ENCODE assay signal across 18 cellular contexts in genomic region chr10:105206616-105207015, GRCh38.
DNase-seq lines count a peak whose midpoint lies in the region; ATAC-seq and TF ChIP-seq lines count a peak whose summit lies in the region.
"Had no signal": no experiment of that assay in that cellular context is flagged by ENCODE, and none has a peak within 500 bp of the region (broad histone marks: within the 10 kb centered on the region; RNA-seq: fewer than 3 reads in every experiment).

No MANE protein-coding gene starts in this region.

- H3K18ac ChIP-seq in neuronal stem cell (ENCODE audit: low read length): no peak overlapping the region

- H2AFZ ChIP-seq in neuronal stem cell (ENCODE audit: low read length): no peak overlapping the region
- H2AFZ ChIP-seq: GM23248 had no signal

- no peak overlapping the region for H3K27ac Mint-ChIP-seq in CD8-positive, alpha-beta T cell
- H3K27ac Mint-ChIP-seq: CD4-positive, CD25-positive, alpha-beta regulatory T cell; CD8-positive, alpha-beta memory T cell had no signal

- no peaks in the 10 kb centered on the region for H3K9me3 Mint-ChIP-seq in CD8-positive, alpha-beta T cell

- no peak overlapping the region for H4K8ac ChIP-seq in neuronal stem cell (ENCODE audit: low read depth, low read length)

- H2BK12ac ChIP-seq in neuronal stem cell (ENCODE audit: low read length): no peak overlapping the region

- no peak overlapping the region for H3K27ac ChIP-seq in neuronal stem cell (replicated peaks; ENCODE audit: low read length)
- H3K27ac ChIP-seq in CD8-positive, alpha-beta T cell (ENCODE audit: low read depth, low read length): no peak overlapping the region
- H3K27ac ChIP-seq: A549, C4-2B, GM23248 had no signal

- H3K27me3 Mint-ChIP-seq in CD8-positive, alpha-beta T cell (ENCODE audit: low read depth): no peaks in the 10 kb centered on the region
- H3K27me3 Mint-ChIP-seq: CD4-positive, CD25-positive, alpha-beta regulatory T cell; CD8-positive, alpha-beta memory T cell had no signal

- no peak overlapping the region for H2BK5ac ChIP-seq in neuronal stem cell (ENCODE audit: low read length)

- H3K9me3 ChIP-seq in neuronal stem cell (replicated peaks in 1 of 2; ENCODE audit: control insufficient read depth in 2 of 2, insufficient read depth in 1 of 2, low read depth in 1 of 2, low read length in 2 of 2): no peaks in the 10 kb centered on the region
- H3K9me3 ChIP-seq in CD8-positive, alpha-beta T cell (ENCODE audit: low read length): no peaks in the 10 kb centered on the region
- H3K9me3 ChIP-seq: A549 had no signal

- H3K36me3 Mint-ChIP-seq in CD8-positive, alpha-beta T cell: no peaks in the 10 kb centered on the region
- H3K36me3 Mint-ChIP-seq: CD4-positive, CD25-positive, alpha-beta regulatory T cell; CD8-positive, alpha-beta memory T cell had no signal

- in situ Hi-C loops in GM13976 (cut with MboI; ENCODE audit: low sequenced_read_pairs, unreplicated experiment): no loop called here

- H4K91ac ChIP-seq in neuronal stem cell (ENCODE audit: low read depth, low read length, poor library complexity): peak overlapping the region; percentile 19

- TF ChIP-seq CTCF in epithelial cell of proximal tubule (conservative IDR thresholded peaks at IDR 0.05; ENCODE audit: low read depth, low read length) (no peak), GM13976 (IDR thresholded peaks at IDR 0.05; ENCODE audit: borderline replicate concordance, control extremely low read depth, extremely low read depth, insufficient read depth, missing control alignments) (no peak)
- TF ChIP-seq CTCF in CD8-positive, alpha-beta T cell (IDR thresholded peaks at IDR 0.05): no peak

- no peaks in the 10 kb centered on the region for H3K4me1 Mint-ChIP-seq in CD8-positive, alpha-beta T cell (ENCODE audit: low read depth)
- H3K4me1 Mint-ChIP-seq: CD4-positive, CD25-positive, alpha-beta regulatory T cell; CD8-positive, alpha-beta memory T cell had no signal

- no peak overlapping the region for H3K9ac ChIP-seq in neuronal stem cell (ENCODE audit: low read depth, low read length, poor library complexity)
- H3K9ac ChIP-seq: GM23248 had no signal

- no peak overlapping the region for H3K14ac ChIP-seq in neuronal stem cell (ENCODE audit: low read length)

- no peak overlapping the region for H3K4me3 ChIP-seq in epithelial cell of proximal tubule (ENCODE audit: low read depth, low read length)
- H3K4me3 ChIP-seq in neuronal stem cell (ENCODE audit: low read length in 2 of 2): no peak overlapping the region
- no peak overlapping the region for H3K4me3 ChIP-seq in CD8-positive, alpha-beta T cell (ENCODE audit: low read depth, low read length)
- H3K4me3 ChIP-seq: A549, GM23248 had no signal

- no peak overlapping the region for H2BK120ac ChIP-seq in neuronal stem cell (ENCODE audit: low read depth, low read length)

- intact Hi-C loops in CD8-positive, alpha-beta T cell (cut with DNase I, micrococcal nuclease): no loop called here

- H3K36me3 ChIP-seq in neuronal stem cell (replicated peaks in 1 of 2; ENCODE audit: control insufficient read depth in 2 of 2, insufficient read depth in 2 of 2, low read length in 2 of 2): no peaks in the 10 kb centered on the region
- H3K36me3 ChIP-seq in CD8-positive, alpha-beta T cell (ENCODE audit: insufficient read depth, low read length): no peaks in the 10 kb centered on the region

- CTCF ChIA-PET in CD8-positive, alpha-beta T cell (lab: Charles Lee): no interaction called here

- no peak overlapping the region for H2BK15ac ChIP-seq in neuronal stem cell (ENCODE audit: low read length)

- H3K4me3 Mint-ChIP-seq in CD8-positive, alpha-beta T cell: no peak overlapping the region
- H3K4me3 Mint-ChIP-seq: CD4-positive, CD25-positive, alpha-beta regulatory T cell; CD8-positive, alpha-beta memory T cell had no signal

- no peak overlapping the region for H2AK5ac ChIP-seq in neuronal stem cell (ENCODE audit: low read depth, low read length)

- H3K4ac ChIP-seq in neuronal stem cell (ENCODE audit: low read length): no peak overlapping the region

- POLR2A ChIA-PET in CD8-positive, alpha-beta T cell (lab: Charles Lee): no interaction called here

- H3K27me3 ChIP-seq in neuronal stem cell (ENCODE audit: control insufficient read depth in 3 of 3, insufficient read depth in 3 of 3, low read depth in 1 of 3, low read length in 3 of 3): no peaks in the 10 kb centered on the region
- H3K27me3 ChIP-seq in CD8-positive, alpha-beta T cell (ENCODE audit: insufficient read depth, low read length): no peaks in the 10 kb centered on the region

- H3K79me1 ChIP-seq in neuronal stem cell (ENCODE audit: low read depth, low read length): no peaks in the 10 kb centered on the region

- DNase-seq in epithelial cell of proximal tubule (ENCODE audit: low read depth): peak; percentile 44
- DNase-seq in kidney tubule cell (ENCODE audit: low spot score): peak; percentile 51
- DNase-seq in neuronal stem cell (ENCODE audit: low spot score): no peak
- DNase-seq in CD8-positive, alpha-beta T cell: no peak
- DNase-seq in GM13976 (ENCODE audit: low spot score): no peak
- DNase-seq in C1 segment of cervical spinal cord (lab: John Stamatoyannopoulos, UW): no peak
- DNase-seq: 8988T; Calu3; CD4-positive, CD25-positive, alpha-beta regulatory T cell; CD8-positive, alpha-beta memory T cell; DMS53; DMS79 treated with DMSO at 0.1 percent for 48 hours; GF-D8; GM23248; H7; HCEC 1CT had no signal

- no peak overlapping the region for H3K4me2 ChIP-seq in neuronal stem cell (ENCODE audit: insufficient read depth, low read length, poor library complexity, severe bottlenecking)
- H3K4me2 ChIP-seq: A549 had no signal

- no peaks in the 10 kb centered on the region for H3K4me1 ChIP-seq in neuronal stem cell (ENCODE audit: control insufficient read depth in 2 of 2, insufficient read depth in 1 of 2, low read depth in 1 of 2, low read length in 2 of 2)
- no peaks in the 10 kb centered on the region for H3K4me1 ChIP-seq in CD8-positive, alpha-beta T cell (ENCODE audit: insufficient read depth, low read length)
- H3K4me1 ChIP-seq: A549 had no signal

- no peak for ATAC-seq in CD8-positive, alpha-beta T cell
- ATAC-seq: A549 had no signal

- H3K23ac ChIP-seq in neuronal stem cell (ENCODE audit: low read depth, low read length, poor library complexity): no peak overlapping the region

Comparison
In these comparisons a context has a peak if more than half of its experiments do, and no peak if none do; other contexts are left out.
1. DNase-seq: peak in epithelial cell of proximal tubule (single experiment) and kidney tubule cell (single experiment); none in neuronal stem cell (single experiment), CD8-positive, alpha-beta T cell (0 of 7), GM13976 (single experiment) and C1 segment of cervical spinal cord (0 of 14).